In genomic region chr17:36936455-36936934, GRCh38 we compare ENCODE assay signal across 9 cellular contexts. TPM values are rescaled to one million over a fixed set of nuclear protein-coding genes. Genes with fewer than 3 reads are reported as not detected.
DNase-seq lines count a peak whose midpoint lies in the region; ATAC-seq and TF ChIP-seq lines count a peak whose summit lies in the region.
"Had no signal": no experiment of that assay in that cellular context is flagged by ENCODE, and none has a peak within 500 bp of the region (broad histone marks: within the 10 kb centered on the region; RNA-seq: fewer than 3 reads in every experiment).

No MANE protein-coding gene starts in this region.

- DNase-seq in HCT116 (ENCODE audit: low read depth, low spot score) (no peak), kidney tubule cell (ENCODE audit: low spot score) (peak; percentile 70), erythroblast (lab: John Stamatoyannopoulos, UW) (no peak), NCI-H1048 (lab: John Stamatoyannopoulos, UW) (no peak)
- no peak for DNase-seq in activated CD8-positive, alpha-beta T cell treated with anti-CD3 and anti-CD28 coated beads, Interleukin-2, amount 10 ng/mL, durations not matched to agents 7 days and 5 days

- peaks cover 0 to 37% (median 16%) of the 10 kb centered on the region in 11 experiments; a peak in 20 of 22 replicates for H3K9me3 ChIP-seq in BLaER1 treated with 17β-estradiol and CSF1 and Interleukin-3, amounts not matched to agents 10 nM and 100 nM (replicated peaks in 1 of 11)
- no peaks in the 10 kb centered on the region for H3K9me3 ChIP-seq in HCT116 (ENCODE audit: control insufficient read depth in 1 of 2, insufficient read depth in 1 of 2, low read depth in 1 of 2, low read length in 2 of 2)

- H4K20me1 ChIP-seq in BLaER1 treated with 17β-estradiol and CSF1 and Interleukin-3, amounts not matched to agents 10 nM and 100 nM: peaks cover 6 to 94% (median 88%) of the 10 kb centered on the region in 11 experiments; a peak in 20 of 22 replicates
- H4K20me1 ChIP-seq in HCT116 (ENCODE audit: insufficient read depth): no peaks in the 10 kb centered on the region

- no peak for TF ChIP-seq CTCF in HCT116 (IDR thresholded peaks at IDR 0.05 in 2 of 3, conservative IDR thresholded peaks at IDR 0.05 in 1 of 3; ENCODE audit: borderline replicate concordance in 1 of 3, insufficient read depth in 1 of 3, low read depth in 2 of 3, low read length in 2 of 3)

- no peak overlapping the region for H3K27ac Mint-ChIP-seq in activated CD8-positive, alpha-beta T cell treated with anti-CD3 and anti-CD28 coated beads, Interleukin-2, amount 10 ng/mL, durations not matched to agents 7 days and 5 days

- peak overlapping the region; percentile 46 for H3K4me3 Mint-ChIP-seq in activated CD8-positive, alpha-beta T cell treated with anti-CD3 and anti-CD28 coated beads, Interleukin-2, amount 10 ng/mL, durations not matched to agents 7 days and 5 days

- RAD21 ChIA-PET in HCT116 (lab: Charles Lee; ENCODE audit: low non-redundant PET in 1 of 2, low total read pairs in 2 of 2, uncharacterized antibody in 2 of 2, unreplicated experiment in 2 of 2): interaction anchor here in 1 of 2 experiments (0.7 kb wide), 1 partner anchor 148 kb away, joined by 6 read pairs; no protein-coding TSS in a partner anchor

- CTCF ChIA-PET in HCT116 (lab: Charles Lee): no interaction called here
- CTCF ChIA-PET in activated CD8-positive, alpha-beta T cell treated with anti-CD3 and anti-CD28 coated beads, Interleukin-2, amount 10 ng/mL, durations not matched to agents 7 days and 5 days (lab: Charles Lee): no interaction called here

- no peak overlapping the region for H3K27ac ChIP-seq in BLaER1 treated with 17β-estradiol and CSF1 and Interleukin-3, amounts not matched to agents 10 nM and 100 nM
- H3K27ac ChIP-seq in HCT116 (ENCODE audit: low read depth, low read length): no peak overlapping the region

- no peak for TF ChIP-seq RAD21 in HCT116 (IDR thresholded peaks at IDR 0.05; ENCODE audit: low read depth)

- TF ChIP-seq POLR2A in HCT116 (IDR thresholded peaks at IDR 0.05; ENCODE audit: borderline replicate concordance, extremely low read depth, insufficient read depth, insufficient read length): no peak
- TF ChIP-seq POLR2A in erythroblast (IDR thresholded peaks at IDR 0.05; ENCODE audit: low read length): no peak

- H3K4me1 ChIP-seq in BLaER1 treated with 17β-estradiol and CSF1 and Interleukin-3, amounts not matched to agents 10 nM and 100 nM: peaks cover 25 to 58% (median 31%) of the 10 kb centered on the region in 10 experiments
- peaks cover 2 to 13% of the 10 kb centered on the region in 2 experiments; a peak in 2 of 4 replicates for H3K4me1 ChIP-seq in HCT116 (ENCODE audit: control insufficient read depth in 1 of 2, insufficient read depth in 2 of 2, low read length in 2 of 2)

- H3K4me3 ChIP-seq in BLaER1 treated with 17β-estradiol and CSF1 and Interleukin-3, amounts not matched to agents 10 nM and 100 nM: peak overlapping the region; percentile 22 to 64 (median 46); a peak in 18 of 20 replicates
- H3K4me3 ChIP-seq in HCT116 (replicated peaks in 1 of 2; ENCODE audit: low read depth in 1 of 2, low read length in 2 of 2): no peak overlapping the region

- peaks cover 74% of the 10 kb centered on the region for H3K4me1 Mint-ChIP-seq in activated CD8-positive, alpha-beta T cell treated with anti-CD3 and anti-CD28 coated beads, Interleukin-2, amount 10 ng/mL, durations not matched to agents 7 days and 5 days (ENCODE audit: low read depth)

- peak overlapping the region; percentile 58 to 99 (median 74) for H3K4me2 ChIP-seq in BLaER1 treated with 17β-estradiol and CSF1 and Interleukin-3, amounts not matched to agents 10 nM and 100 nM
- peak overlapping the region; percentile 67 for H3K4me2 ChIP-seq in HCT116 (ENCODE audit: low read length)

- peak overlapping the region in 3 of 11 experiments; percentile 8 to 34 (median 24); a peak in 1 of 22 replicates for H3K9ac ChIP-seq in BLaER1 treated with 17β-estradiol and CSF1 and Interleukin-3, amounts not matched to agents 10 nM and 100 nM
- no peak overlapping the region for H3K9ac ChIP-seq in HCT116 (ENCODE audit: low read length)

- BruUV-seq in HCT116 (replicated peaks; lab: Mats Ljungman, UMichigan): no TSS peak

- ATAC-seq in HCT116: no peak
- ATAC-seq in activated CD8-positive, alpha-beta T cell treated with anti-CD3 and anti-CD28 coated beads, Interleukin-2, amount 10 ng/mL, durations not matched to agents 7 days and 5 days: no peak
- no peak for ATAC-seq in HG02798 (IDR thresholded peaks at IDR 0.05; ENCODE audit: poor library complexity, unreplicated experiment)
- ATAC-seq in GM21529 (IDR thresholded peaks at IDR 0.05; ENCODE audit: unreplicated experiment): no peak

- no peaks in the 10 kb centered on the region for H3K9me3 Mint-ChIP-seq in activated CD8-positive, alpha-beta T cell treated with anti-CD3 and anti-CD28 coated beads, Interleukin-2, amount 10 ng/mL, durations not matched to agents 7 days and 5 days (ENCODE audit: insufficient read depth)

- no peak overlapping the region for H2AFZ ChIP-seq in HCT116 (ENCODE audit: low read depth, low read length, poor library complexity, severe bottlenecking)

- H3K36me3 ChIP-seq in BLaER1 treated with 17β-estradiol and CSF1 and Interleukin-3, amounts not matched to agents 10 nM and 100 nM: no peaks in the 10 kb centered on the region
- no peaks in the 10 kb centered on the region for H3K36me3 ChIP-seq in HCT116 (ENCODE audit: control insufficient read depth in 1 of 2, insufficient read depth in 2 of 2, low read length in 2 of 2)

- POLR2A ChIA-PET in HCT116 (lab: Charles Lee): no interaction called here
- POLR2A ChIA-PET in activated CD8-positive, alpha-beta T cell treated with anti-CD3 and anti-CD28 coated beads, Interleukin-2, amount 10 ng/mL, durations not matched to agents 7 days and 5 days (lab: Charles Lee): no interaction called here

- intact Hi-C loops in HCT116 (cut with micrococcal nuclease): no loop called here

- peaks cover 2% of the 10 kb centered on the region for H3K36me3 Mint-ChIP-seq in activated CD8-positive, alpha-beta T cell treated with anti-CD3 and anti-CD28 coated beads, Interleukin-2, amount 10 ng/mL, durations not matched to agents 7 days and 5 days (ENCODE audit: low read depth)

- H3K79me2 ChIP-seq in HCT116 (ENCODE audit: insufficient read depth, low read length): no peaks in the 10 kb centered on the region

- peaks cover 92% of the 10 kb centered on the region for H3K27me3 Mint-ChIP-seq in activated CD8-positive, alpha-beta T cell treated with anti-CD3 and anti-CD28 coated beads, Interleukin-2, amount 10 ng/mL, durations not matched to agents 7 days and 5 days (ENCODE audit: low read depth)

- no peaks in the 10 kb centered on the region for H3K9me2 ChIP-seq in HCT116 (ENCODE audit: insufficient read depth)

- peaks cover 99 to 100% (median 100%) of the 10 kb centered on the region in 11 experiments for H3K27me3 ChIP-seq in BLaER1 treated with 17β-estradiol and CSF1 and Interleukin-3, amounts not matched to agents 10 nM and 100 nM
- no peaks in the 10 kb centered on the region for H3K27me3 ChIP-seq in HCT116 (ENCODE audit: insufficient read depth, low read length)

TF ChIP-seq in HCT116, 20 proteins besides CTCF, POLR2A, EP300 and RAD21:
- TF ChIP-seq FOSL1 (IDR thresholded peaks at IDR 0.05; ENCODE audit: low read depth): no peak
- no peak for TF ChIP-seq REST (IDR thresholded peaks at IDR 0.05; ENCODE audit: low read depth)
- TF ChIP-seq EGR1 (IDR thresholded peaks at IDR 0.05; ENCODE audit: low read depth): no peak
- TF ChIP-seq CEBPB (IDR thresholded peaks at IDR 0.05; ENCODE audit: low read depth): no peak
- TF ChIP-seq MAX (IDR thresholded peaks at IDR 0.05): no peak
TF ChIP-seq in HCT116: peak in this region for 0.

RNA-seq across cellular contexts. Expression of gene LHX1, which starts 0.8 kb away (rescaled TPM):
- 0.44 TPM for total RNA-seq in HCT116 (2021; ENCODE audit: unreplicated experiment)
- polyA plus RNA-seq in HCT116 (2012): 0.22 and 0.62 TPM in 2 replicates
- total RNA-seq in activated CD8-positive, alpha-beta T cell treated with anti-CD3 and anti-CD28 coated beads, Interleukin-2, amount 10 ng/mL, durations not matched to agents 7 days and 5 days: not detected
- polyA plus RNA-seq: esophagus had no signal

RNA-seq across cellular contexts. Expression of gene AATF, which starts 12.3 kb away (rescaled TPM):
- total RNA-seq in HCT116 (2021; ENCODE audit: unreplicated experiment): 105 TPM
- polyA plus RNA-seq in HCT116 (2012): 153 and 200 TPM in 2 replicates
- 10 to 100 TPM; 69.8 to 72.9 TPM for total RNA-seq in activated CD8-positive, alpha-beta T cell treated with anti-CD3 and anti-CD28 coated beads, Interleukin-2, amount 10 ng/mL, durations not matched to agents 7 days and 5 days

Comparison
In these comparisons a context has a peak if more than half of its experiments do, and no peak if none do; other contexts are left out.
1. H3K4me3 ChIP-seq: peak in BLaER1 treated with 17β-estradiol and CSF1 and Interleukin-3, amounts not matched to agents 10 nM and 100 nM (10 of 10); none in HCT116 (0 of 2).